ENCODE assay signal across 8 cellular contexts in the genomic region with DNA sequence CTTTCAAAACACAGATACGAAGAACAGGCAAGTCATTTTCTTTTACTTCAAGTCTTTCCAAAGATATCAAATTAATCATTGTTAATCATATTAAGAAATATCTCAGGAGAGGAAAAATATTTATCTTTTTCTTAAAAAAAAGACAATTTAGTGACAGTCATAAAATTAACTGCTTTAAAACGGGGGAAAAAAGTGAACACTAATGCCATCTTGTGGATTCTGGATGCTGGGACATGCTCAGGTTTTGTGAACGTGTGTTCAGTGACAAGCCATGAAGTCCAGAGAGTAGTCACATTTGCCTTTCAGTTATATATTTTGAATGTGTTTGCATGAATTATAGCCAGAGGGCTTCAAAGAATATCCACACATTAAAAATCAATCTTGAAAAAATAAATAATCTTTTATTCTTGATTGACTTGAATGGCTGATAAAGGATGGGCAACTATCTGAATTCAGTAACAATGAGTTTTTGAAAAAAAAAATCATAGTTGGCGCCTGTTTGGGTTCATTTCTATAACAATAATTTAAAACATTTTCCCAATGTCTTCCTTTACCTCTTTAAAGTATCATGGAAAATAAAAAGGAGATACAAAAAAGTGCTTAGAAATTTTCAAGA.
DNase-seq lines count a peak whose midpoint lies in the region; ATAC-seq, FAIRE-seq and TF ChIP-seq lines count a peak whose summit lies in the region.

No MANE protein-coding gene starts in this region.

- H3K4me1 ChIP-seq in H1 (replicated peaks in 1 of 4; ENCODE audit: control insufficient read depth in 3 of 4, insufficient read depth in 4 of 4, low read length in 3 of 4): no peaks in the 10 kb centered on the region

- peak; percentile 71 to 73 for TF ChIP-seq RAD21 in H1 (IDR thresholded peaks at IDR 0.05 in 1 of 2, conservative IDR thresholded peaks at IDR 0.05 in 1 of 2; ENCODE audit: low read depth in 2 of 2, low read length in 2 of 2)

- FAIRE-seq in H1 (lab: Jason Lieb, UNC): peak; percentile 7

- no peak overlapping the region for H3K14ac ChIP-seq in H1 (ENCODE audit: insufficient read length)

- no peak overlapping the region for H3K4me3 Mint-ChIP-seq in osteocyte (ENCODE audit: unreplicated experiment)

- H3K4me3 ChIP-seq in H1 (ENCODE audit: extremely low read depth in 1 of 4, insufficient read depth in 2 of 4, low read depth in 3 of 4, low read length in 4 of 4): no peak overlapping the region

- H4K20me1 ChIP-seq in H1 (replicated peaks in 1 of 2; ENCODE audit: control insufficient read depth in 1 of 2, insufficient read depth in 2 of 2, low read length in 2 of 2): no peaks in the 10 kb centered on the region

- TF ChIP-seq CTCF in H1 (IDR thresholded peaks at IDR 0.05; ENCODE audit: control extremely low read depth in 1 of 3, insufficient read depth in 1 of 3, low read depth in 1 of 3, low read length in 3 of 3) (peak in 2 of 3 experiments; percentile 55 to 61; a peak in 3 of 4 replicates), osteocyte (IDR thresholded peaks at IDR 0.05) (peak; percentile 86)

- H2AK5ac ChIP-seq in H1 (ENCODE audit: low read depth, low read length): no peak overlapping the region

- H2AFZ ChIP-seq in H1 (ENCODE audit: low read length): no peak overlapping the region

- H3K79me2 ChIP-seq in H1 (ENCODE audit: control insufficient read depth in 1 of 2, insufficient read depth in 2 of 2, low read length in 2 of 2): no peaks in the 10 kb centered on the region

- H3K23me2 ChIP-seq in H1 (ENCODE audit: low read depth, low read length): no peaks in the 10 kb centered on the region

- no peak overlapping the region for H4K91ac ChIP-seq in H1 (replicated peaks; ENCODE audit: insufficient read length, low read length)

- H3K27ac Mint-ChIP-seq in osteocyte (ENCODE audit: unreplicated experiment): peak overlapping the region; percentile 35

- no peak overlapping the region for H3K9ac ChIP-seq in H1 (replicated peaks in 1 of 4; ENCODE audit: extremely low read depth in 1 of 4, low read depth in 3 of 4, low read length in 3 of 4)

- H2BK120ac ChIP-seq in H1 (replicated peaks; ENCODE audit: low read depth, low read length): no peak overlapping the region

- H3K36me3 ChIP-seq in H1 (ENCODE audit: control insufficient read depth in 2 of 4, insufficient read depth in 4 of 4, low read length in 3 of 4): no peaks in the 10 kb centered on the region

- H4K5ac ChIP-seq in H1 (ENCODE audit: insufficient read length, low read depth, low read length): no peak overlapping the region

- CTCF ChIA-PET in H1 (lab: Charles Lee; ENCODE audit: partially characterized antibody): interaction anchor here (1.1 to 1.5 kb wide), 2 partner anchors 15 to 58 kb away, joined by 3 to 4 read pairs; no protein-coding TSS in a partner anchor

- no peaks in the 10 kb centered on the region for H3K27me3 Mint-ChIP-seq in osteocyte (ENCODE audit: unreplicated experiment)

- TF ChIP-seq POLR2A in H1 (IDR thresholded peaks at IDR 0.05; ENCODE audit: control extremely low read depth in 1 of 2, low read depth in 2 of 2, low read length in 2 of 2): no peak

- H3K18ac ChIP-seq in H1 (ENCODE audit: extremely low read depth, low read length): no peak overlapping the region

- no peaks in the 10 kb centered on the region for H3K27me3 ChIP-seq in H1 (replicated peaks in 1 of 4; ENCODE audit: control insufficient read depth in 3 of 4, extremely low read depth in 1 of 4, insufficient read depth in 3 of 4, low read length in 3 of 4)

- no peak overlapping the region for H2BK12ac ChIP-seq in H1 (ENCODE audit: low read depth, low read length)

- H3K23ac ChIP-seq in H1 (ENCODE audit: insufficient read length): no peak overlapping the region

- no peak overlapping the region for H3K56ac ChIP-seq in H1 (replicated peaks; ENCODE audit: insufficient read length, low read depth, low read length)

- no peak overlapping the region for H2BK15ac ChIP-seq in H1 (ENCODE audit: low read length)

- H3K9me3 Mint-ChIP-seq in osteocyte (ENCODE audit: unreplicated experiment): peaks cover 15% of the 10 kb centered on the region

- H4K8ac ChIP-seq in H1 (ENCODE audit: extremely low read depth, insufficient read depth, low read length): no peak overlapping the region

- WGBS in H1 (ENCODE audit: extremely low coverage in 1 of 2, insufficient coverage in 1 of 2, insufficient read length in 1 of 2, insufficient replicate concordance in 2 of 2, low coverage in 1 of 2, low lambda C conversion rate in 2 of 2, missing lambda C conversion rate in 1 of 2), 2 experiments: 61% methylated on average over 4 of the region's 4 CpGs; no CpG with 5 or more reads in 1 of the 2 experiments

- H2BK5ac ChIP-seq in H1 (ENCODE audit: low read depth, low read length): no peak overlapping the region

- H3K27ac ChIP-seq in H1 (ENCODE audit: low read depth, low read length): no peak overlapping the region

- no peak overlapping the region for H3K4ac ChIP-seq in H1 (replicated peaks; ENCODE audit: insufficient read length, low read depth, low read length)

- no peak for TF ChIP-seq EP300 in H1 (IDR thresholded peaks at IDR 0.05; ENCODE audit: borderline replicate concordance in 1 of 2, low read depth in 2 of 2, low read length in 2 of 2)

- POLR2A ChIA-PET in H1 (lab: Charles Lee; ENCODE audit: partially characterized antibody): no interaction called here

- peaks cover 13% of the 10 kb centered on the region for H3K4me1 Mint-ChIP-seq in osteocyte (ENCODE audit: unreplicated experiment)

- DNase-seq in AG08396 (ENCODE audit: low spot score) (peak; percentile 15), GDM1 (lab: John Stamatoyannopoulos, UW) (peak; percentile 1), NCI-H748 treated with DMSO at 0.1 percent for 48 hours (lab: John Stamatoyannopoulos, UW) (peak; percentile 37), H1 (ENCODE audit: low read depth in 1 of 2, low spot score in 2 of 2) (no peak), osteocyte (ENCODE audit: extremely low spot score, unreplicated experiment) (no peak)

- H3K36me3 Mint-ChIP-seq in osteocyte (ENCODE audit: unreplicated experiment): peaks cover 3% of the 10 kb centered on the region

- H3K4me2 ChIP-seq in H1 (ENCODE audit: insufficient read depth in 1 of 2, low read depth in 2 of 2, low read length in 2 of 2): no peak overlapping the region

- ATAC-seq in HG02938 (IDR thresholded peaks at IDR 0.05; ENCODE audit: unreplicated experiment): peak; percentile 48
- no peak for ATAC-seq in GM18909 (IDR thresholded peaks at IDR 0.05; ENCODE audit: poor library complexity, unreplicated experiment)
- no peak for ATAC-seq in HG02759 (IDR thresholded peaks at IDR 0.05; ENCODE audit: unreplicated experiment)

- H3K9me3 ChIP-seq in H1 (ENCODE audit: insufficient read depth in 2 of 2, low read depth in 1 of 2, low read length in 1 of 2): peaks cover 0 to 3% of the 10 kb centered on the region in 2 experiments; a peak in 2 of 4 replicates

- no peaks in the 10 kb centered on the region for H3K79me1 ChIP-seq in H1 (ENCODE audit: low read depth, low read length)

- no peak overlapping the region for H2BK20ac ChIP-seq in H1 (ENCODE audit: low read length)

TF ChIP-seq in H1, 55 proteins besides CTCF, POLR2A, EP300 and RAD21:
- TF ChIP-seq SIN3A (conservative IDR thresholded peaks at IDR 0.05 in 1 of 2, IDR thresholded peaks at IDR 0.05 in 1 of 2; ENCODE audit: low read depth in 1 of 2, low read length in 2 of 2) (no peak), SP2 (IDR thresholded peaks at IDR 0.05; ENCODE audit: low read length) (no peak), CBX5 (IDR thresholded peaks at IDR 0.05; ENCODE audit: low read depth, low read length) (no peak), KDM1A (IDR thresholded peaks at IDR 0.05; ENCODE audit: borderline replicate concordance, low read length) (no peak), RBBP5 (IDR thresholded peaks at IDR 0.05; ENCODE audit: borderline replicate concordance, low read depth, low read length) (no peak), BRCA1 (IDR thresholded peaks at IDR 0.05; ENCODE audit: low read depth, low read length) (no peak), RXRA (IDR thresholded peaks at IDR 0.05; ENCODE audit: insufficient read depth, low read depth, low read length) (no peak), FOSL1 (IDR thresholded peaks at IDR 0.05; ENCODE audit: insufficient read depth, low read depth, low read length) (no peak), PHF8 (conservative IDR thresholded peaks at IDR 0.05; ENCODE audit: low read depth, low read length) (no peak), RFX5 (IDR thresholded peaks at IDR 0.05; ENCODE audit: borderline replicate concordance, low read depth, low read length) (no peak), CHD2 (IDR thresholded peaks at IDR 0.05; ENCODE audit: low read length) (no peak), RNF2 (IDR thresholded peaks at IDR 0.05; ENCODE audit: borderline replicate concordance, low read depth, low read length, missing control alignments, poor library complexity, severe bottlenecking) (no peak), SIRT6 (IDR thresholded peaks at IDR 0.05; ENCODE audit: low read length) (no peak), KDM5A (IDR thresholded peaks at IDR 0.05; ENCODE audit: low read length) (no peak), EGR1 (IDR thresholded peaks at IDR 0.05; ENCODE audit: borderline replicate concordance, low read depth, low read length) (no peak)
- TF ChIP-seq, protein P1, sequence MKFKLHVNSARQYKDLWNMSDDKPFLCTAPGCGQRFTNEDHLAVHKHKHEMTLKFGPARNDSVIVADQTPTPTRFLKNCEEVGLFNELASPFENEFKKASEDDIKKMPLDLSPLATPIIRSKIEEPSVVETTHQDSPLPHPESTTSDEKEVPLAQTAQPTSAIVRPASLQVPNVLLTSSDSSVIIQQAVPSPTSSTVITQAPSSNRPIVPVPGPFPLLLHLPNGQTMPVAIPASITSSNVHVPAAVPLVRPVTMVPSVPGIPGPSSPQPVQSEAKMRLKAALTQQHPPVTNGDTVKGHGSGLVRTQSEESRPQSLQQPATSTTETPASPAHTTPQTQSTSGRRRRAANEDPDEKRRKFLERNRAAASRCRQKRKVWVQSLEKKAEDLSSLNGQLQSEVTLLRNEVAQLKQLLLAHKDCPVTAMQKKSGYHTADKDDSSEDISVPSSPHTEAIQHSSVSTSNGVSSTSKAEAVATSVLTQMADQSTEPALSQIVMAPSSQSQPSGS (IDR thresholded peaks at IDR 0.05; ENCODE audit: low read length): no peak
- TF ChIP-seq, protein P2, sequence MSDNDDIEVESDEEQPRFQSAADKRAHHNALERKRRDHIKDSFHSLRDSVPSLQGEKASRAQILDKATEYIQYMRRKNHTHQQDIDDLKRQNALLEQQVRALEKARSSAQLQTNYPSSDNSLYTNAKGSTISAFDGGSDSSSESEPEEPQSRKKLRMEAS (IDR thresholded peaks at IDR 0.05): no peak
TF ChIP-seq in H1: peak in this region for 0.

Comparison
In these comparisons a context has a peak if more than half of its experiments do, and no peak if none do; other contexts are left out.
1. DNase-seq: peak in AG08396 (single experiment), GDM1 (single experiment) and NCI-H748 treated with DMSO at 0.1 percent for 48 hours (single experiment); none in H1 (0 of 2) and osteocyte (single experiment).